Comparison of ENCODE assay signal across 21 cellular contexts in the genomic region with DNA sequence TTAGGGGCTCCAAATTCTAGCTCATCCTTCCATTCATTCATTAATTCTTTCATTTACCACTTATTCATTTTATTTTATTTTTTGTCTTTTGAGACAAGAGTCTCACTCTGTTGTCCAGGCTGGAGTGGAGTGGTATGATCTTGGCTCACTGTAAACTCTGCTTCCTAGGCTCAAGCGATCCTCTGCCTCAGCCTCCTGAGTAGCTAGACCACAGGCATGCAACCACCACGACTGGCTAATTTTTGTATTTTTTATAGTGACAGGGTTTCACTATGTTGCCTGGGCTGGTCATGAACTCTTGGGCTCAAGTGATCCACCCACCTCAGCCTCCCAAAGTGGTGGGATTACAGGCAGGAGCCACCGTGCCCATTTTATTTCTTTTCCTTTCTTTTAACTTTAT. TPM values are rescaled to one million over a fixed set of nuclear protein-coding genes. Genes with fewer than 3 reads are reported as not detected.
"Had no signal": no experiment of that assay in that cellular context is flagged by ENCODE, and none has a peak within 500 bp of the region (broad histone marks: within the 10 kb centered on the region; RNA-seq: fewer than 3 reads in every experiment).

No MANE protein-coding gene starts in this region.

- H3K27ac ChIP-seq: HL-60, RWPE1 had no signal

- ATAC-seq: Panc1, PC-3, SK-N-SH treated with all-trans-retinoic acid at 6 μM for 48 hours had no signal

- DNase-seq: KBM-7, MM.1S, NCI-H1092 treated with DMSO at 0.1 percent for 48 hours, NCI-H1436, NCI-H187, NCI-H2029, NCI-H2081 treated with DMSO at 0.1 percent for 48 hours, NCI-H2171, NCI-H226, NCI-H446, NCI-H510A, NCI-H524 treated with DMSO at 0.1 percent for 48 hours, NCI-H69, NCI-H774, PC-3, SHP77 had no signal

RNA-seq across cellular contexts. Expression of gene FGF8, which starts 31.6 kb away (rescaled TPM):
- total RNA-seq: LHCN-M2, PC-3 had no signal
